24 cellular contexts compared by ENCODE assay signal in the genomic region with DNA sequence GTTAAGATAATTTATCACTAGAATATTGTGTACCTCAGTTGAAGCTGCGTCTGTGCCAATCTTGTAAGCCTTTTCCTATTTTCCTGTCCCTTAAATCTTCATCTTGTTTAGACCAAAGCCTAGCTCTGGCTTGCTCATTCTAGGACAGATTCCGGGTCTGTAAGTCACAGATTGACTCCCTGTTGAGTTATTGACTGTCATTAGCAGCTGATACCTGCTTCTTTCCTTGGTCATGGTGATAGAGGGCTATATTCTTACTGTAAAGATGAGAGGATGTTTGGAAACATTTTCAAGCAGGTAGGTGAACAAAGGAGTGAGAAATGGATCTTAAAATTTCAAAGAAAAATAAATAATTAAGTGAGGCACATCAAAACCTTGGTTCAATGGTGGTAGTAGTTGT.
"Had no signal": no experiment of that assay in that cellular context is flagged by ENCODE, and none has a peak within 500 bp of the region (broad histone marks: within the 10 kb centered on the region; RNA-seq: fewer than 3 reads in every experiment).

No MANE protein-coding gene starts in this region.

- DNase-seq: activated CD4-positive, CD25-positive, alpha-beta regulatory T cell treated with anti-CD3 and anti-CD28 coated beads, Interleukin-2, amount 50 U/mL, for 72 hours; activated CD8-positive, alpha-beta memory T cell treated with anti-CD3 and anti-CD28 coated beads, Interleukin-2, amount 10 ng/mL, durations not matched to agents 7 days and 5 days; activated gamma-delta T cell; activated naive CD4-positive, alpha-beta T cell treated with anti-CD3 and anti-CD28 coated beads, Interleukin-2, amount 50 U/mL, for 16 hours; activated T-cell treated with anti-CD3 and anti-CD28 coated beads for 4 hours; aorta; central memory CD4-positive, alpha-beta T cell; effector memory CD4-positive, alpha-beta T cell; esophagus squamous epithelium; heart right ventricle; left colon; lower lobe of right lung; stimulated activated CD4-positive, alpha-beta T cell treated with anti-CD3 and anti-CD28 coated beads, Interleukin-4, amount 100 ng/mL, for 24 hours; T-helper 17 cell; upper lobe of right lung had no signal

- H3K9me3 Mint-ChIP-seq: activated CD4-positive, alpha-beta T cell treated with anti-CD3 and anti-CD28 coated beads, Interleukin-2, amount 10 ng/mL, durations not matched to agents 7 days and 5 days; activated CD8-positive, alpha-beta T cell treated with anti-CD3 and anti-CD28 coated beads for 36 hours; activated T-helper 1 cell treated with anti-CD3 and anti-CD28 coated beads, Interleukin-12 subunit alpha, Interleukin-12 subunit beta, Interleukin-2, Interleukin-4 antibody, amounts not matched to agents 30 ng/mL and 10 ng/mL and 1 ng/mL, durations not matched to agents 14 hours and 24 hours and 36 hours; stimulated activated naive CD8-positive, alpha-beta T cell treated with anti-CD3 and anti-CD28 coated beads, Interleukin-15, Interleukin-2, amounts not matched to agents 100 ng/mL and 50 ng/mL, for 24 hours had no signal

- H3K36me3 ChIP-seq: brain microvascular endothelial cell, esophagus squamous epithelium, gastroesophageal sphincter, heart right ventricle, lower lobe of right lung, thyroid gland, upper lobe of right lung had no signal

- ATAC-seq: activated CD8-positive, alpha-beta memory T cell treated with anti-CD3 and anti-CD28 coated beads, Interleukin-2, amount 10 ng/mL, durations not matched to agents 7 days and 5 days; gastroesophageal sphincter; natural killer cell treated with Interleukin-12 subunit alpha and Interleukin-12 subunit beta and Interleukin-15 and Interleukin-18, amount 100 ng/mL, for 72 hours had no signal

- H3K4me3 ChIP-seq: esophagus squamous epithelium, gastroesophageal sphincter, heart right ventricle, lower lobe of right lung, thyroid gland, upper lobe of right lung had no signal

- H3K36me3 Mint-ChIP-seq: activated CD8-positive, alpha-beta memory T cell treated with anti-CD3 and anti-CD28 coated beads, Interleukin-2, amount 10 ng/mL, durations not matched to agents 7 days and 5 days; natural killer cell treated with Interleukin-12 subunit alpha and Interleukin-12 subunit beta and Interleukin-15 and Interleukin-18, amount 100 ng/mL, for 72 hours had no signal

- H3K9me3 ChIP-seq: esophagus squamous epithelium, gastroesophageal sphincter, lower lobe of right lung, thyroid gland, upper lobe of right lung had no signal

- H3K27me3 ChIP-seq: brain microvascular endothelial cell, esophagus squamous epithelium, gastroesophageal sphincter, heart right ventricle, thyroid gland, upper lobe of right lung had no signal

- H3K4me3 Mint-ChIP-seq: activated CD4-positive, alpha-beta T cell treated with anti-CD3 and anti-CD28 coated beads, Interleukin-2, amount 10 ng/mL, durations not matched to agents 7 days and 5 days; activated CD8-positive, alpha-beta memory T cell treated with anti-CD3 and anti-CD28 coated beads, Interleukin-2, amount 10 ng/mL, durations not matched to agents 7 days and 5 days; activated CD8-positive, alpha-beta T cell treated with anti-CD3 and anti-CD28 coated beads for 36 hours; activated T-helper 1 cell treated with anti-CD3 and anti-CD28 coated beads, Interleukin-12 subunit alpha, Interleukin-12 subunit beta, Interleukin-2, Interleukin-4 antibody, amounts not matched to agents 30 ng/mL and 10 ng/mL and 1 ng/mL, durations not matched to agents 14 hours and 24 hours and 36 hours; natural killer cell treated with Interleukin-12 subunit alpha and Interleukin-12 subunit beta and Interleukin-15 and Interleukin-18, amount 100 ng/mL, for 72 hours; stimulated activated naive CD8-positive, alpha-beta T cell treated with anti-CD3 and anti-CD28 coated beads, Interleukin-15, Interleukin-2, amounts not matched to agents 100 ng/mL and 50 ng/mL, for 24 hours; T-helper 17 cell had no signal

- H3K4me1 ChIP-seq: esophagus squamous epithelium, lower lobe of right lung, thyroid gland, upper lobe of right lung had no signal

- H3K27me3 Mint-ChIP-seq: activated CD8-positive, alpha-beta memory T cell treated with anti-CD3 and anti-CD28 coated beads, Interleukin-2, amount 10 ng/mL, durations not matched to agents 7 days and 5 days; natural killer cell treated with Interleukin-12 subunit alpha and Interleukin-12 subunit beta and Interleukin-15 and Interleukin-18, amount 100 ng/mL, for 72 hours; progenitor cell of endocrine pancreas; stimulated activated naive CD8-positive, alpha-beta T cell treated with anti-CD3 and anti-CD28 coated beads, Interleukin-15, Interleukin-2, amounts not matched to agents 100 ng/mL and 50 ng/mL, for 24 hours had no signal

- H3K27ac ChIP-seq: brain microvascular endothelial cell, esophagus squamous epithelium, gastroesophageal sphincter, heart right ventricle, lower lobe of right lung, thyroid gland, upper lobe of right lung had no signal

- H3K27ac Mint-ChIP-seq: activated CD4-positive, alpha-beta T cell treated with anti-CD3 and anti-CD28 coated beads, Interleukin-2, amount 10 ng/mL, durations not matched to agents 7 days and 5 days; activated CD8-positive, alpha-beta memory T cell treated with anti-CD3 and anti-CD28 coated beads, Interleukin-2, amount 10 ng/mL, durations not matched to agents 7 days and 5 days; activated CD8-positive, alpha-beta T cell treated with anti-CD3 and anti-CD28 coated beads for 36 hours; activated T-helper 1 cell treated with anti-CD3 and anti-CD28 coated beads, Interleukin-12 subunit alpha, Interleukin-12 subunit beta, Interleukin-2, Interleukin-4 antibody, amounts not matched to agents 30 ng/mL and 10 ng/mL and 1 ng/mL, durations not matched to agents 14 hours and 24 hours and 36 hours; natural killer cell treated with Interleukin-12 subunit alpha and Interleukin-12 subunit beta and Interleukin-15 and Interleukin-18, amount 100 ng/mL, for 72 hours; progenitor cell of endocrine pancreas; stimulated activated naive CD8-positive, alpha-beta T cell treated with anti-CD3 and anti-CD28 coated beads, Interleukin-15, Interleukin-2, amounts not matched to agents 100 ng/mL and 50 ng/mL, for 24 hours; T-helper 17 cell had no signal

- H3K4me1 Mint-ChIP-seq: activated CD8-positive, alpha-beta memory T cell treated with anti-CD3 and anti-CD28 coated beads, Interleukin-2, amount 10 ng/mL, durations not matched to agents 7 days and 5 days; T-helper 17 cell had no signal
